Comparison of ENCODE assay signal across 27 cellular contexts in the genomic region with DNA sequence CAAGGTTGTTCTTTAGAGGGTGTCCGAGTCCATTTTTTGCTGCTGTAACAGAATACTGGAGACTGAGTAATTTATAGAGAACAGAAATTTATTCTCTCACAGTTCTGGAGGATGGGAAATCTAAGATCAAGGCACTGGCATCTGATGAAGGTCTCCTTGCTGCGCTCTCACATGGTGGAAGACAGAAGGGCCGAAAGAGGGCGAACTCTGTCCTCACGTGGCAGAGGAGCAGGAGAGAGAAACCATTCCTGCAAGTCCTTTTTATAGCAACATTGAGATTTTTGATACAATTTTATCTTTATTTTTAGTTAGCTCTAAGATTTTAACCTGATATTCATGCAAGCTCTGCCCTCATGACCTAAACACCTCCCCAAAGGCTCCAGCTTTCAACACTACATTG.
"Had no signal": no experiment of that assay in that cellular context is flagged by ENCODE, and none has a peak within 500 bp of the region (broad histone marks: within the 10 kb centered on the region; RNA-seq: fewer than 3 reads in every experiment).

No MANE protein-coding gene starts in this region.

- H3K36me3 ChIP-seq: ascending aorta had no signal

- H3K4me3 ChIP-seq: ascending aorta, cardiac muscle cell, esophagus muscularis mucosa, hepatocyte, mucosa of descending colon, smooth muscle cell, tibial artery, upper lobe of right lung had no signal

- H3K4me2 ChIP-seq: hepatocyte, smooth muscle cell had no signal

- H3K9me3 ChIP-seq: ascending aorta, mucosa of descending colon, tibial artery, upper lobe of right lung had no signal

- H3K27me3 ChIP-seq: ascending aorta, cardiac muscle cell, esophagus muscularis mucosa, foreskin keratinocyte, hepatocyte, tibial artery, upper lobe of right lung had no signal

- H3K79me2 ChIP-seq: hepatocyte had no signal

- DNase-seq: activated B cell treated with CpG ODN at 0.5 μM for 24 hours; activated effector memory CD4-positive, alpha-beta T cell treated with Interleukin-2 at 50 U/mL for 16 hours; activated naive CD4-positive, alpha-beta T cell treated with anti-CD3 and anti-CD28 coated beads for 36 hours; activated naive CD8-positive, alpha-beta T cell treated with anti-CD3 and anti-CD28 coated beads, Interleukin-2, amount 10 ng/mL, durations not matched to agents 7 days and 5 days; activated T-cell treated with anti-CD3 and anti-CD28 coated beads for 4 hours; activated T-cell treated with anti-CD3 and anti-CD28 coated beads, Interleukin-2, amount 50 U/mL, for 72 hours; cortex of kidney; foreskin keratinocyte; immature natural killer cell; kidney; left colon; mammary epithelial cell; mucosa of descending colon; stimulated activated CD4-positive, alpha-beta T cell treated with anti-CD3 and anti-CD28 coated beads, Interleukin-1b, Interleukin-23, amount 100 ng/mL, for 48 hours; stimulated activated CD4-positive, alpha-beta T cell treated with anti-CD3 and anti-CD28 coated beads, Interleukin-4, amount 100 ng/mL, for 4 hours; stimulated activated CD8-positive, alpha-beta memory T cell treated with anti-CD3 and anti-CD28 coated beads, Interleukin-4, amount 100 ng/mL, for 48 hours; stimulated activated naive CD8-positive, alpha-beta T cell treated with anti-CD3 and anti-CD28 coated beads, Interleukin-15, amount 100 ng/mL, for 72 hours; T-helper 2 cell; tibial artery; upper lobe of right lung had no signal

- H3K4me1 ChIP-seq: ascending aorta, esophagus muscularis mucosa, foreskin keratinocyte, tibial artery, upper lobe of right lung had no signal

- ATAC-seq: activated T-cell treated with anti-CD3 and anti-CD28 coated beads, Interleukin-2, amount 50 U/mL, for 72 hours; foreskin keratinocyte; left colon; mucosa of descending colon; natural killer cell treated with Interleukin-12 subunit alpha and Interleukin-12 subunit beta and Interleukin-15 and Interleukin-18, amount 100 ng/mL, for 72 hours; stimulated activated memory B cell treated with anti-CD40 and anti-IgM and Interleukin-4, amounts not matched to agents 10 μg/mL and 1 μg/mL and 100 μg/mL, for 72 hours; stimulated activated naive CD8-positive, alpha-beta T cell treated with anti-CD3 and anti-CD28 coated beads, Interleukin-15, amount 100 ng/mL, for 72 hours; upper lobe of right lung had no signal

- H3K27ac ChIP-seq: ascending aorta, cardiac muscle cell, esophagus muscularis mucosa, foreskin keratinocyte, hepatocyte, tibial artery, upper lobe of right lung had no signal
